9 cellular contexts compared by ENCODE assay signal in genomic region chr1:941027-941587, GRCh38. TPM values are rescaled to one million over a fixed set of nuclear protein-coding genes. Genes with fewer than 3 reads are reported as not detected.
A peak's percentile ranks its signal among the peaks of the same experiment; 100 is the strongest.
DNase-seq lines count a peak whose midpoint lies in the region; ATAC-seq and TF ChIP-seq lines count a peak whose summit lies in the region.
"Had no signal": no experiment of that assay in that cellular context is flagged by ENCODE, and none has a peak within 500 bp of the region (broad histone marks: within the 10 kb centered on the region; RNA-seq: fewer than 3 reads in every experiment).

No MANE protein-coding gene starts in this region.

- H3K4me2 ChIP-seq in hepatocyte, result peak overlapping the region; percentile 96

- 9% methylated on average over 34 of the region's 36 CpGs for WGBS in hepatocyte (ENCODE audit: low lambda C conversion rate, missing lambda C conversion rate)

- H2AFZ ChIP-seq in hepatocyte, result no peak overlapping the region

- DNase-seq in NCI-H82 (lab: John Stamatoyannopoulos, UW), result peak; percentile 55
- DNase-seq in NCI-H82 treated with DMSO at 0.1 percent for 48 hours (lab: John Stamatoyannopoulos, UW; ENCODE audit: unreplicated experiment), result no peak
- DNase-seq in hepatocyte (ENCODE audit: low spot score), result no peak
- DNase-seq in stimulated activated effector memory CD8-positive, alpha-beta T cell treated with anti-CD3 and anti-CD28 coated beads, Interleukin-12 subunit alpha, Interleukin-12 subunit beta, amount 100 ng/mL, for 72 hours (ENCODE audit: low spot score in 2 of 2), result no peak
- DNase-seq in AML-193 (lab: John Stamatoyannopoulos, UW), result no peak
- DNase-seq in stimulated activated CD4-positive, alpha-beta T cell treated with anti-CD3 and anti-CD28 coated beads, Interleukin-4, amount 100 ng/mL, for 24 hours, result no peak

- H3K9me3 ChIP-seq in hepatocyte (ENCODE audit: low read depth), result no peaks in the 10 kb centered on the region

- H3K36me3 Mint-ChIP-seq in stimulated activated effector memory CD8-positive, alpha-beta T cell treated with anti-CD3 and anti-CD28 coated beads, Interleukin-12 subunit alpha, Interleukin-12 subunit beta, amount 100 ng/mL, for 72 hours, result peaks cover 15% of the 10 kb centered on the region

- peaks cover 8% of the 10 kb centered on the region for H3K4me1 Mint-ChIP-seq in stimulated activated effector memory CD8-positive, alpha-beta T cell treated with anti-CD3 and anti-CD28 coated beads, Interleukin-12 subunit alpha, Interleukin-12 subunit beta, amount 100 ng/mL, for 72 hours

- H3K4me3 ChIP-seq in hepatocyte, result no peak overlapping the region

- peaks cover 42% of the 10 kb centered on the region for H3K4me1 ChIP-seq in hepatocyte (ENCODE audit: insufficient read depth)

- H3K27ac ChIP-seq in VCaP (peak overlapping the region; percentile 91), hepatocyte (peak overlapping the region; percentile 86)

- H3K27me3 ChIP-seq in hepatocyte, result peaks cover 22% of the 10 kb centered on the region

- H3K4me3 Mint-ChIP-seq in stimulated activated effector memory CD8-positive, alpha-beta T cell treated with anti-CD3 and anti-CD28 coated beads, Interleukin-12 subunit alpha, Interleukin-12 subunit beta, amount 100 ng/mL, for 72 hours, result peak overlapping the region; percentile 69

- no peaks in the 10 kb centered on the region for H3K79me2 ChIP-seq in hepatocyte

- H3K9me2 ChIP-seq in hepatocyte (replicated peaks; ENCODE audit: insufficient read depth), result no peaks in the 10 kb centered on the region

- H3K36me3 ChIP-seq in hepatocyte (replicated peaks; ENCODE audit: insufficient read depth, low read depth), result no peaks in the 10 kb centered on the region

- peak overlapping the region; percentile 56 for H3K27ac Mint-ChIP-seq in stimulated activated effector memory CD8-positive, alpha-beta T cell treated with anti-CD3 and anti-CD28 coated beads, Interleukin-12 subunit alpha, Interleukin-12 subunit beta, amount 100 ng/mL, for 72 hours

- H4K20me1 ChIP-seq in hepatocyte (ENCODE audit: insufficient read depth, poor library complexity, severe bottlenecking), result no peaks in the 10 kb centered on the region

- TF ChIP-seq CTCF in VCaP (conservative IDR thresholded peaks at IDR 0.05) (no peak), hepatocyte (IDR thresholded peaks at IDR 0.05; ENCODE audit: poor library complexity) (no peak)

- H3K9me3 Mint-ChIP-seq in stimulated activated effector memory CD8-positive, alpha-beta T cell treated with anti-CD3 and anti-CD28 coated beads, Interleukin-12 subunit alpha, Interleukin-12 subunit beta, amount 100 ng/mL, for 72 hours, result no peaks in the 10 kb centered on the region

- ATAC-seq in stimulated activated effector memory CD8-positive, alpha-beta T cell treated with anti-CD3 and anti-CD28 coated beads, Interleukin-12 subunit alpha, Interleukin-12 subunit beta, amount 100 ng/mL, for 72 hours, result peak; percentile 2
- ATAC-seq in GM21360 (IDR thresholded peaks at IDR 0.05; ENCODE audit: unreplicated experiment), result no peak

RNA-seq across cellular contexts. Expression of gene SAMD11, which starts 17.4 kb away (rescaled TPM):
- total RNA-seq in hepatocyte, result 9.5 and 10.2 TPM in 2 replicates
- polyA plus RNA-seq in hepatocyte, result 17.1 and 20.1 TPM in 2 replicates

RNA-seq across cellular contexts. Expression of gene NOC2L, which starts 17.9 kb away (rescaled TPM):
- 29.3 and 44.3 TPM in 2 replicates for total RNA-seq in hepatocyte
- 66.6 and 68.1 TPM in 2 replicates for polyA plus RNA-seq in hepatocyte

RNA-seq across cellular contexts. Expression of gene KLHL17, which starts 19.3 kb away (rescaled TPM):
- total RNA-seq in hepatocyte, result 4.1 and 13.8 TPM in 2 replicates
- 25.0 and 35.4 TPM in 2 replicates for polyA plus RNA-seq in hepatocyte

RNA-seq across cellular contexts. Expression of gene PLEKHN1, which starts 25.2 kb away (rescaled TPM):
- total RNA-seq in hepatocyte, result 0.60 and 0.72 TPM in 2 replicates
- polyA plus RNA-seq in hepatocyte, result 2.4 and 5.6 TPM in 2 replicates

RNA-seq across cellular contexts. Expression of gene PERM1, which starts 40.8 kb away (rescaled TPM):
- not detected in 2 replicates for total RNA-seq in hepatocyte
- polyA plus RNA-seq in hepatocyte, result 1.3 and 1.6 TPM in 2 replicates
- total RNA-seq: A172 had no signal
